In the genomic region with DNA sequence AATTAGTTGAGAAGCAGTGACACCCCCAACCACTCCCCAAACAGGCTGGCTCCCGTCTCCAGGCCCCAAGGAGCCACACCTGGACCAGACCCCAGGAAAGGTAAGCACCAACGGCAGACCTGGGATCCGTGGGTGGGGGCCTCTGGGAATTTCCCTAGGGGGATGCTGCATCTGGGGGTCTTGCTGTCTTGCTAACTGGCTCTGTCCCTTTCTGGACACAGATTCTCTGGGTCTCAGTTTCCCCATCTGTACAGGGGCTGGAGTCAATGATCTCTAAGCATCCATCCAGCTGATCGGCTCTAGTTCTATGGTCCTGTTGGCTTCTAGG, we compare ENCODE assay signal across 2 cellular contexts.
TF ChIP-seq lines count a peak whose summit lies in the region.

No MANE protein-coding gene starts in this region.

TF ChIP-seq in SK-N-SH, 30 proteins besides CTCF, POLR2A, EP300 and RAD21 (continued from another document):
- TF ChIP-seq IRF3 (IDR thresholded peaks at IDR 0.05; ENCODE audit: low read depth, low read length) (no peak), YY1 (IDR thresholded peaks at IDR 0.05; ENCODE audit: low read depth) (no peak), PBX3 (IDR thresholded peaks at IDR 0.05) (no peak), ZBTB33 (IDR thresholded peaks at IDR 0.05; ENCODE audit: borderline replicate concordance, low read depth) (no peak), TAF1 (IDR thresholded peaks at IDR 0.05; ENCODE audit: borderline replicate concordance, low read depth, low read length) (no peak), TEAD4 (IDR thresholded peaks at IDR 0.05; ENCODE audit: borderline replicate concordance, insufficient read depth) (no peak), RXRA (IDR thresholded peaks at IDR 0.05; ENCODE audit: borderline replicate concordance, low read depth) (no peak), NFIC (IDR thresholded peaks at IDR 0.05; ENCODE audit: borderline replicate concordance) (no peak), ELF1 (IDR thresholded peaks at IDR 0.05) (no peak), RCOR1 (IDR thresholded peaks at IDR 0.05; ENCODE audit: low read length) (no peak), MXI1 (IDR thresholded peaks at IDR 0.05; ENCODE audit: low read depth, low read length) (no peak)
- TF ChIP-seq, protein P1, sequence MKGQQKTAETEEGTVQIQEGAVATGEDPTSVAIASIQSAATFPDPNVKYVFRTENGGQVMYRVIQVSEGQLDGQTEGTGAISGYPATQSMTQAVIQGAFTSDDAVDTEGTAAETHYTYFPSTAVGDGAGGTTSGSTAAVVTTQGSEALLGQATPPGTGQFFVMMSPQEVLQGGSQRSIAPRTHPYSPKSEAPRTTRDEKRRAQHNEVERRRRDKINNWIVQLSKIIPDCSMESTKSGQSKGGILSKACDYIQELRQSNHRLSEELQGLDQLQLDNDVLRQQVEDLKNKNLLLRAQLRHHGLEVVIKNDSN (IDR thresholded peaks at IDR 0.05; ENCODE audit: borderline replicate concordance, low read depth) = no peak

TF ChIP-seq in SK-N-SH treated with all-trans-retinoic acid at 6 μM for 48 hours, 23 proteins besides CTCF, POLR2A, EP300 and RAD21 (continued from another document):
- TF ChIP-seq POU6F1 (CRISPR knock-in tag; IDR thresholded peaks at IDR 0.05; ENCODE audit: borderline replicate concordance, low read depth) (no peak), ZNF565 (CRISPR knock-in tag; conservative IDR thresholded peaks at IDR 0.05; ENCODE audit: low read depth) (no peak), ZNF70 (CRISPR knock-in tag; IDR thresholded peaks at IDR 0.05) (no peak), GLIS3 (CRISPR knock-in tag; IDR thresholded peaks at IDR 0.05) (no peak), BACH2 (CRISPR knock-in tag; IDR thresholded peaks at IDR 0.05; ENCODE audit: borderline replicate concordance) (no peak), TCF4 (CRISPR knock-in tag; IDR thresholded peaks at IDR 0.05; ENCODE audit: borderline replicate concordance) (no peak), ZFP3 (CRISPR knock-in tag; IDR thresholded peaks at IDR 0.05) (no peak), ZC3H10 (CRISPR knock-in tag; IDR thresholded peaks at IDR 0.05) (no peak), PATZ1 (CRISPR knock-in tag; IDR thresholded peaks at IDR 0.05; ENCODE audit: borderline replicate concordance) (no peak), SNAI2 (CRISPR knock-in tag; IDR thresholded peaks at IDR 0.05) (no peak), ESRRG (CRISPR knock-in tag; IDR thresholded peaks at IDR 0.05) (no peak), TOX (CRISPR knock-in tag; IDR thresholded peaks at IDR 0.05; ENCODE audit: borderline replicate concordance) (no peak), ZNF8 (CRISPR knock-in tag; IDR thresholded peaks at IDR 0.05) (no peak), OSR1 (CRISPR knock-in tag; IDR thresholded peaks at IDR 0.05) (no peak), ISL1 (CRISPR knock-in tag; IDR thresholded peaks at IDR 0.05) (no peak), ZFP30 (CRISPR knock-in tag; IDR thresholded peaks at IDR 0.05) (no peak)
- TF ChIP-seq, protein P2, sequence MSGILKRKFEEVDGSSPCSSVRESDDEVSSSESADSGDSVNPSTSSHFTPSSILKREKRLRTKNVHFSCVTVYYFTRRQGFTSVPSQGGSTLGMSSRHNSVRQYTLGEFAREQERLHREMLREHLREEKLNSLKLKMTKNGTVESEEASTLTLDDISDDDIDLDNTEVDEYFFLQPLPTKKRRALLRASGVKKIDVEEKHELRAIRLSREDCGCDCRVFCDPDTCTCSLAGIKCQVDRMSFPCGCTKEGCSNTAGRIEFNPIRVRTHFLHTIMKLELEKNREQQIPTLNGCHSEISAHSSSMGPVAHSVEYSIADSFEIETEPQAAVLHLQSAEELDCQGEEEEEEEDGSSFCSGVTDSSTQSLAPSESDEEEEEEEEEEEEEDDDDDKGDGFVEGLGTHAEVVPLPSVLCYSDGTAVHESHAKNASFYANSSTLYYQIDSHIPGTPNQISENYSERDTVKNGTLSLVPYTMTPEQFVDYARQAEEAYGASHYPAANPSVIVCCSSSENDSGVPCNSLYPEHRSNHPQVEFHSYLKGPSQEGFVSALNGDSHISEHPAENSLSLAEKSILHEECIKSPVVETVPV (CRISPR knock-in tag; IDR thresholded peaks at IDR 0.05) = no peak
- TF ChIP-seq, protein P3, sequence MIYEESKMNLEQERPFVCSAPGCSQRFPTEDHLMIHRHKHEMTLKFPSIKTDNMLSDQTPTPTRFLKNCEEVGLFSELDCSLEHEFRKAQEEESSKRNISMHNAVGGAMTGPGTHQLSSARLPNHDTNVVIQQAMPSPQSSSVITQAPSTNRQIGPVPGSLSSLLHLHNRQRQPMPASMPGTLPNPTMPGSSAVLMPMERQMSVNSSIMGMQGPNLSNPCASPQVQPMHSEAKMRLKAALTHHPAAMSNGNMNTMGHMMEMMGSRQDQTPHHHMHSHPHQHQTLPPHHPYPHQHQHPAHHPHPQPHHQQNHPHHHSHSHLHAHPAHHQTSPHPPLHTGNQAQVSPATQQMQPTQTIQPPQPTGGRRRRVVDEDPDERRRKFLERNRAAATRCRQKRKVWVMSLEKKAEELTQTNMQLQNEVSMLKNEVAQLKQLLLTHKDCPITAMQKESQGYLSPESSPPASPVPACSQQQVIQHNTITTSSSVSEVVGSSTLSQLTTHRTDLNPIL (CRISPR knock-in tag; IDR thresholded peaks at IDR 0.05; ENCODE audit: low read depth) = no peak
